In the genomic region with DNA sequence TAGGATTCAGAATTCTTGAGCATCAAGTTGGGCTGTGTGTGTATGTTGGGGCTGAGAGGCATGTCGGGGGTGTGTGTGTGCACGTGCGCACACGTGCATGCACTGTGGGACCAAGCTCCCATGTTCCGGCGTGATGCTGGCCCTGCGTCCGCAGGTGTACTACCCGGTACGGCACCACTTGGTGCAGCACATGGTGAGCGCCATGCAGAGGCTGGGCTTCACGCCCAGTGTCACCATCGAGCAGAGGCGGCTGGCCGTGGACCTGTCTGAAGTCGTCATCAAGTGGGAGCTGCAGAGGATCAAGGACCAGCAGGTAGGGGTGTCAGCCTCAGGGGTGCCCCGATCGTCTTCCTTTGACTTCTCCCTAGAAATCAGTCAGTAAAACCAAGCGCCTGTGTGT, we compare ENCODE assay signal across 14 cellular contexts.
"Had no signal": no experiment of that assay in that cellular context is flagged by ENCODE, and none has a peak within 500 bp of the region (broad histone marks: within the 10 kb centered on the region; RNA-seq: fewer than 3 reads in every experiment).

No MANE protein-coding gene starts in this region.

- H3K4me3 ChIP-seq: dorsolateral prefrontal cortex, esophagus squamous epithelium, lower lobe of right lung, sigmoid colon, upper lobe of right lung, vagina had no signal

- H3K27ac ChIP-seq: esophagus squamous epithelium, lower lobe of right lung, sigmoid colon, upper lobe of right lung, vagina had no signal

- H3K4me1 ChIP-seq: esophagus squamous epithelium, lower lobe of right lung, sigmoid colon, upper lobe of right lung, vagina had no signal

- FAIRE-seq: small intestine had no signal

- ATAC-seq: lower lobe of right lung, natural killer cell, upper lobe of right lung had no signal

- H3K9me3 ChIP-seq: esophagus squamous epithelium, lower lobe of right lung, sigmoid colon, upper lobe of right lung, vagina had no signal

- H3K27me3 ChIP-seq: dorsolateral prefrontal cortex, esophagus squamous epithelium, sigmoid colon, upper lobe of right lung, vagina had no signal

- DNase-seq: cortex of kidney; effector memory CD4-positive, alpha-beta T cell; esophagus squamous epithelium; hippocampal formation; lower lobe of right lung; natural killer cell; occipital lobe; sigmoid colon; small intestine; stimulated activated CD4-positive, alpha-beta T cell treated with anti-CD3 and anti-CD28 coated beads, Interleukin-12 subunit alpha, Interleukin-12 subunit beta, amount 100 ng/mL, for 4 hours; stimulated activated naive CD4-positive, alpha-beta T cell treated with Interleukin-2 at 50 U/mL for 16 hours; upper lobe of right lung had no signal
